Comparison of ENCODE assay signal across 22 cellular contexts in the genomic region with DNA sequence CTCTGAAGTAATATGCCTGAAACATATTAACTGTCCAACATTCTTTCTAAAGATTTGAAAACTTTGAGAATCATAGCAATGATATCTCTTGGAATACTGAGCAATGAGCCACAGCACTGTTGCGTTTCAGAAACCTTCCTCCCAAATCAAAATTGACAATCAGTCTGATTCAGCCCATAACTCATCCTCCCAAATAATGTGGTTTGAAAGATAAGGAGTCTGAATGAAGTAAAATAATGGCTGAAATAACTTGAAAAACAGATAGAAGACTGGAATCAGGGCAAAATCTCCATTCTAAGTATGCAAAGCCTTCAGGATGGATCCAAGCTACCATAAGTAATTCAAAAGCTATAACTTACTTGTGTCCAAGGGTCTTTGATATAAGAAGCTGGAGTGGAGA.
"Had no signal": no experiment of that assay in that cellular context is flagged by ENCODE, and none has a peak within 500 bp of the region (broad histone marks: within the 10 kb centered on the region; RNA-seq: fewer than 3 reads in every experiment).

No MANE protein-coding gene starts in this region.

- H3K4me3 ChIP-seq: esophagus muscularis mucosa, heart left ventricle, psoas muscle, spleen had no signal

- H3K27ac ChIP-seq: epithelial cell of prostate, esophagus muscularis mucosa, heart left ventricle, neutrophil, psoas muscle, spleen had no signal

- H3K4me1 ChIP-seq: psoas muscle, spleen had no signal

- H3K27me3 ChIP-seq: esophagus muscularis mucosa, heart left ventricle, neutrophil, spleen had no signal

- H3K9me3 ChIP-seq: esophagus muscularis mucosa, heart left ventricle, neutrophil, psoas muscle, spleen had no signal

- DNase-seq: effector memory CD4-positive, alpha-beta T cell; foreskin melanocyte; heart left ventricle; hippocampal formation; kidney glomerular epithelial cell; mesendoderm; naive thymus-derived CD4-positive, alpha-beta T cell; psoas muscle; retina; spleen; stimulated activated CD4-positive, alpha-beta T cell treated with anti-CD3 and anti-CD28 coated beads, Interleukin-15, amount 100 ng/mL, for 24 hours; stimulated activated CD4-positive, alpha-beta T cell treated with anti-CD3 and anti-CD28 coated beads, Interleukin-1b, Interleukin-23, amount 100 ng/mL, for 48 hours; stimulated activated CD4-positive, alpha-beta T cell treated with anti-CD3 and anti-CD28 coated beads, Interleukin-4, amount 100 ng/mL, for 4 hours; stimulated activated naive B cell treated with anti-CD40 and anti-IgM and Interleukin-4, amounts not matched to agents 10 μg/mL and 1 μg/mL and 100 μg/mL, for 72 hours; stimulated activated naive CD8-positive, alpha-beta T cell treated with anti-CD3 and anti-CD28 coated beads, Interleukin-15, amount 100 ng/mL, for 72 hours; trophoblast cell had no signal

- FAIRE-seq: endometrium, islet of Langerhans had no signal

- ATAC-seq: heart left ventricle; naive thymus-derived CD4-positive, alpha-beta T cell; psoas muscle; sciatic nerve; stimulated activated naive B cell treated with anti-CD40 and anti-IgM and Interleukin-4, amounts not matched to agents 10 μg/mL and 1 μg/mL and 100 μg/mL, for 72 hours; stimulated activated naive CD8-positive, alpha-beta T cell treated with anti-CD3 and anti-CD28 coated beads, Interleukin-15, amount 100 ng/mL, for 72 hours had no signal

- H3K36me3 ChIP-seq: esophagus muscularis mucosa, heart left ventricle, neutrophil, spleen had no signal
